In the genomic region with DNA sequence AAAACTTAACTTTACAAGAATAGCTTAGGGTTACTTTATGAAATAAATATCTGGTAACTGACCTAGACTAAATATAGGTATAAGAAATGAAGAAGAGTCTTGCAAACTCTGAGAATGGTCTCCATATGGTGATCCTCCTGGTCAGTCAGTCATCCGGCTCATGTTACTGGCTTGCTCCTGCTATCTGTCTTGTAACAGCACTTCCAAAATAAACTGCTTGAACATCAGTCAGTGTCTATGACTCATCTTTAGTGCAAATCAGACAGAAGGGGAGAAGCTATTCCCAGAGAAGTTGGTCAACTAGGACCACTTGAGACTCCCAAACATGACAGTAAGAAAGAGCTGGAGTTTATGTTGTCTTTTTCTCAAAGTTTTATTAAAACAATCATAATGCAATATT, we compare ENCODE assay signal across 24 cellular contexts.
DNase-seq lines count a peak whose midpoint lies in the region; ATAC-seq and TF ChIP-seq lines count a peak whose summit lies in the region.
"Had no signal": no experiment of that assay in that cellular context is flagged by ENCODE, and none has a peak within 500 bp of the region (broad histone marks: within the 10 kb centered on the region; RNA-seq: fewer than 3 reads in every experiment).

No MANE protein-coding gene starts in this region.

- H4K20me1 ChIP-seq in Karpas-422 (ENCODE audit: insufficient read depth, low read depth, low read length), result no peaks in the 10 kb centered on the region

- H3K4me2 ChIP-seq in Karpas-422 (ENCODE audit: low read depth, low read length, poor library complexity, severe bottlenecking), result no peak overlapping the region

- no peaks in the 10 kb centered on the region for H3K27me3 ChIP-seq in Karpas-422 (ENCODE audit: low read length)
- H3K27me3 ChIP-seq: testis, vagina had no signal

- H3K9ac ChIP-seq in Karpas-422 (ENCODE audit: low read length), result no peak overlapping the region

- H3K4me3 ChIP-seq in Karpas-422 (ENCODE audit: low read length), result no peak overlapping the region
- no peak overlapping the region for H3K4me3 ChIP-seq in fibroblast of pulmonary artery (replicated peaks; ENCODE audit: low read depth, low read length)
- H3K4me3 ChIP-seq: GM12878, testis, vagina had no signal

- H3K79me2 ChIP-seq in Karpas-422 (ENCODE audit: low read length), result no peaks in the 10 kb centered on the region

- peak overlapping the region; percentile 62; the same call in 1 of the 2 replicates for H2AFZ ChIP-seq in Karpas-422 (ENCODE audit: low read length)

- H3K36me3 ChIP-seq in Karpas-422 (ENCODE audit: insufficient read depth, low read length), result no peaks in the 10 kb centered on the region
- H3K36me3 ChIP-seq: vagina had no signal

- no peaks in the 10 kb centered on the region for H3K4me1 ChIP-seq in Karpas-422 (ENCODE audit: low read length)
- H3K4me1 ChIP-seq: testis, vagina had no signal

- ATAC-seq in HG03521 (IDR thresholded peaks at IDR 0.05; ENCODE audit: unreplicated experiment), result no peak
- ATAC-seq: activated naive CD8-positive, alpha-beta T cell treated with anti-CD3 and anti-CD28 coated beads, Interleukin-2, amount 50 U/mL, for 24 hours; GM12878; stimulated activated naive B cell treated with anti-CD40 and anti-IgM and Interleukin-4, amounts not matched to agents 10 μg/mL and 1 μg/mL and 100 μg/mL, for 72 hours; WTC11 had no signal

- no peak for TF ChIP-seq CTCF in fibroblast of pulmonary artery (IDR thresholded peaks at IDR 0.05; ENCODE audit: low read length, missing control alignments)

- DNase-seq in Karpas-422 (no peak), amniotic epithelial cell (ENCODE audit: low read depth) (peak; percentile 50), fibroblast of pulmonary artery (ENCODE audit: low read depth) (peak; percentile 10), smooth muscle cell of the brain vasculature (ENCODE audit: low read depth, low spot score) (peak; percentile 6), NCI-H526 treated with DMSO at 0.1 percent for 48 hours (lab: John Stamatoyannopoulos, UW) (no peak), COLO668 (lab: John Stamatoyannopoulos, UW; ENCODE audit: unreplicated experiment) (no peak)
- DNase-seq: activated CD4-positive, alpha-beta T cell treated with anti-CD3 and anti-CD28 coated beads, Interleukin-2, amount 50 U/mL, for 4 hours; activated CD8-positive, alpha-beta memory T cell treated with anti-CD3 and anti-CD28 coated beads, Interleukin-2, amount 50 U/mL, for 48 hours; activated effector memory CD4-positive, alpha-beta T cell treated with Interleukin-2 at 50 U/mL for 16 hours; activated naive CD8-positive, alpha-beta T cell treated with anti-CD3 and anti-CD28 coated beads, Interleukin-2, amount 50 U/mL, for 24 hours; caudate nucleus; CD8-positive, alpha-beta memory T cell; dermis blood vessel endothelial cell; NCI-H1436; NCI-H2107; stimulated activated CD4-positive, alpha-beta T cell treated with anti-CD3 and anti-CD28 coated beads, Interleukin-1b, Interleukin-23, amount 100 ng/mL, for 48 hours; stimulated activated naive B cell treated with anti-CD40 and anti-IgM and Interleukin-4, amounts not matched to agents 10 μg/mL and 1 μg/mL and 100 μg/mL, for 72 hours; T-helper 9 cell; testis had no signal

- no peak overlapping the region for H3K27ac ChIP-seq in Karpas-422 (ENCODE audit: low read length)
- H3K27ac ChIP-seq: RWPE1, testis, vagina had no signal

- no peaks in the 10 kb centered on the region for H3K9me2 ChIP-seq in Karpas-422 (replicated peaks; ENCODE audit: insufficient read depth, low read length)

- peaks cover 21% of the 10 kb centered on the region for H3K9me3 ChIP-seq in Karpas-422 (ENCODE audit: low read length)
- H3K9me3 ChIP-seq: testis, vagina had no signal

Comparison
In these comparisons a context has a peak if more than half of its experiments do, and no peak if none do; other contexts are left out.
1. DNase-seq: peak in amniotic epithelial cell (single experiment), fibroblast of pulmonary artery (single experiment) and smooth muscle cell of the brain vasculature (single experiment); none in Karpas-422 (single experiment), NCI-H526 treated with DMSO at 0.1 percent for 48 hours (single experiment) and COLO668 (single experiment).